34 cellular contexts compared by ENCODE assay signal in genomic region chr1:239297910-239298309, GRCh38.
DNase-seq lines count a peak whose midpoint lies in the region; ATAC-seq, FAIRE-seq and TF ChIP-seq lines count a peak whose summit lies in the region.
"Had no signal": no experiment of that assay in that cellular context is flagged by ENCODE, and none has a peak within 500 bp of the region (broad histone marks: within the 10 kb centered on the region; RNA-seq: fewer than 3 reads in every experiment).

No MANE protein-coding gene starts in this region.

- H3K36me3 ChIP-seq in HEK293 (ENCODE audit: control insufficient read depth in 2 of 2, insufficient read depth in 1 of 2, low read length in 2 of 2): no peaks in the 10 kb centered on the region
- no peaks in the 10 kb centered on the region for H3K36me3 ChIP-seq in neural progenitor cell
- H3K36me3 ChIP-seq: BE2C; BLaER1; BLaER1 treated with 17β-estradiol and CSF1 and Interleukin-3, amounts not matched to agents 10 nM and 100 nM had no signal

- no peaks in the 10 kb centered on the region for H3F3A ChIP-seq in neural progenitor cell (ENCODE audit: low read depth)

- H3K4me3 Mint-ChIP-seq in WTC11: no peak overlapping the region
- no peak overlapping the region for H3K4me3 Mint-ChIP-seq in neural progenitor cell
- H3K4me3 Mint-ChIP-seq: B cell; CD14-positive monocyte; CD4-positive, alpha-beta memory T cell; CD4-positive, alpha-beta T cell; CD4-positive, CD25-positive, alpha-beta regulatory T cell; CD8-positive, alpha-beta memory T cell; CD8-positive, alpha-beta T cell had no signal

- no peak overlapping the region for H2AFZ ChIP-seq in neural progenitor cell (replicated peaks)

- H3K4me2 ChIP-seq in A549 (no peak overlapping the region), neural progenitor cell (no peak overlapping the region)
- H3K4me2 ChIP-seq: BLaER1; BLaER1 treated with 17β-estradiol and CSF1 and Interleukin-3, amounts not matched to agents 10 nM and 100 nM had no signal

- TF ChIP-seq POLR2A in A549 (IDR thresholded peaks at IDR 0.05; ENCODE audit: low read length): no peak

- H3K4me1 ChIP-seq in A549: no peaks in the 10 kb centered on the region
- 0 out of 2 replicates have a peak, but pooled peaks cover 3% of the 10 kb centered on the region for H3K4me1 ChIP-seq in HEK293 (ENCODE audit: control insufficient read depth, insufficient read depth, low read length)
- H3K4me1 ChIP-seq in neural progenitor cell: no peaks in the 10 kb centered on the region
- H3K4me1 ChIP-seq: BLaER1; BLaER1 treated with 17β-estradiol and CSF1 and Interleukin-3, amounts not matched to agents 10 nM and 100 nM; Caco-2 had no signal

- H3K27ac Mint-ChIP-seq in WTC11: no peak overlapping the region
- H3K27ac Mint-ChIP-seq in neural progenitor cell: no peak overlapping the region
- H3K27ac Mint-ChIP-seq: B cell; CD14-positive monocyte; CD4-positive, alpha-beta memory T cell; CD4-positive, alpha-beta T cell; CD8-positive, alpha-beta memory T cell; CD8-positive, alpha-beta T cell had no signal

- H3K27me3 Mint-ChIP-seq in WTC11 (ENCODE audit: low read depth): no peaks in the 10 kb centered on the region
- peaks cover 2% of the 10 kb centered on the region for H3K27me3 Mint-ChIP-seq in neural progenitor cell (ENCODE audit: insufficient read depth, low read depth)
- H3K27me3 Mint-ChIP-seq: B cell; CD4-positive, CD25-positive, alpha-beta regulatory T cell had no signal

- no peak for FAIRE-seq in A549 (lab: Jason Lieb, UNC)
- FAIRE-seq: A204.1, D721Med had no signal

- WGBS in A549 (ENCODE audit: missing lambda C conversion rate): 33% methylated on average over 7 of the region's 7 CpGs

- no peak for TF ChIP-seq RAD21 in A549 (conservative IDR thresholded peaks at IDR 0.05 in 1 of 2, IDR thresholded peaks at IDR 0.05 in 1 of 2)

- DNase-seq in A549 (ENCODE audit: low read depth in 1 of 2, low spot score in 1 of 2): no peak
- DNase-seq in WTC11 (ENCODE audit: low spot score): no peak
- DNase-seq in stimulated activated naive CD4-positive, alpha-beta T cell (lab: John Stamatoyannopoulos, UW): no peak
- DNase-seq in neural progenitor cell (ENCODE audit: low spot score): no peak
- DNase-seq: 8988T; ACHN; AML-193; BE2C; C1 segment of cervical spinal cord; Caco-2; Calu3; CD4-positive, alpha-beta memory T cell; CD4-positive, alpha-beta T cell; CD4-positive, CD25-positive, alpha-beta regulatory T cell; CD8-positive, alpha-beta memory T cell; CD8-positive, alpha-beta T cell; COR-L47; DMS 273 treated with DMSO at 0.1 percent for 48 hours; DMS153; DMS53; DMS79; DMS79 treated with DMSO at 0.1 percent for 48 hours; DND-41; EL had no signal

- no peak for ATAC-seq in A549
- no peak for ATAC-seq in WTC11
- ATAC-seq in HG02610 (IDR thresholded peaks at IDR 0.05; ENCODE audit: unreplicated experiment): no peak
- ATAC-seq: CD8-positive, alpha-beta T cell had no signal

- POLR2A ChIA-PET in A549 (lab: Yijun Ruan, JAX) (no interaction called here), HEK293 (lab: Yijun Ruan, JAX) (no interaction called here), WTC11 (lab: Charles Lee) (no interaction called here)

- no peak overlapping the region for H3K27ac ChIP-seq in A549
- no peak overlapping the region for H3K27ac ChIP-seq in HEK293 (ENCODE audit: extremely low read depth, low read depth, low read length)
- no peak overlapping the region for H3K27ac ChIP-seq in neural progenitor cell
- H3K27ac ChIP-seq: 22Rv1; BLaER1; BLaER1 treated with 17β-estradiol and CSF1 and Interleukin-3, amounts not matched to agents 10 nM and 100 nM; C4-2B had no signal

- no peaks in the 10 kb centered on the region for H4K20me1 ChIP-seq in neural progenitor cell (ENCODE audit: low read depth)
- H4K20me1 ChIP-seq: BLaER1; BLaER1 treated with 17β-estradiol and CSF1 and Interleukin-3, amounts not matched to agents 10 nM and 100 nM had no signal

- H3K9me3 Mint-ChIP-seq in WTC11: no peaks in the 10 kb centered on the region
- no peaks in the 10 kb centered on the region for H3K9me3 Mint-ChIP-seq in neural progenitor cell
- H3K9me3 Mint-ChIP-seq: CD4-positive, alpha-beta T cell; CD8-positive, alpha-beta T cell had no signal

- H3K36me3 Mint-ChIP-seq in WTC11: no peaks in the 10 kb centered on the region
- no peaks in the 10 kb centered on the region for H3K36me3 Mint-ChIP-seq in neural progenitor cell
- H3K36me3 Mint-ChIP-seq: CD14-positive monocyte; CD4-positive, alpha-beta memory T cell; CD4-positive, CD25-positive, alpha-beta regulatory T cell; CD8-positive, alpha-beta memory T cell; CD8-positive, alpha-beta T cell had no signal

- H3K9me3 ChIP-seq in A549: no peaks in the 10 kb centered on the region
- H3K9me3 ChIP-seq in HEK293 (ENCODE audit: control insufficient read depth, insufficient read depth, low read depth, low read length): no peaks in the 10 kb centered on the region
- no peaks in the 10 kb centered on the region for H3K9me3 ChIP-seq in neural progenitor cell (ENCODE audit: low read depth)
- H3K9me3 ChIP-seq: BE2C; BLaER1; BLaER1 treated with 17β-estradiol and CSF1 and Interleukin-3, amounts not matched to agents 10 nM and 100 nM; Caco-2 had no signal

- no peak for TF ChIP-seq CTCF in A549 (IDR thresholded peaks at IDR 0.05)
- TF ChIP-seq CTCF in HEK293 (tag by site-specific recombination; IDR thresholded peaks at IDR 0.05): no peak
- TF ChIP-seq CTCF in WTC11 (IDR thresholded peaks at IDR 0.05): no peak
- no peak for TF ChIP-seq CTCF in neural progenitor cell (IDR thresholded peaks at IDR 0.05)

- no peaks in the 10 kb centered on the region for H3K79me2 ChIP-seq in neural progenitor cell (ENCODE audit: low read depth)

- H3K4me3 ChIP-seq in A549 (no peak overlapping the region), HEK293 (ENCODE audit: low read depth, low read length) (no peak overlapping the region), neural progenitor cell (no peak overlapping the region)
- H3K4me3 ChIP-seq: BLaER1; BLaER1 treated with 17β-estradiol and CSF1 and Interleukin-3, amounts not matched to agents 10 nM and 100 nM had no signal

- CTCF ChIA-PET in A549 (lab: Yijun Ruan, JAX) (interaction anchor here (0.6 kb wide), 1 partner anchor 131 kb away, joined by 3 read pairs; no protein-coding TSS in a partner anchor), HEK293 (lab: Yijun Ruan, JAX) (no interaction called here), WTC11 (lab: Charles Lee) (no interaction called here)

- H3K4me1 Mint-ChIP-seq in WTC11 (peaks cover 11% of the 10 kb centered on the region), neural progenitor cell (no peaks in the 10 kb centered on the region)
- H3K4me1 Mint-ChIP-seq: B cell; CD14-positive monocyte; CD4-positive, alpha-beta memory T cell; CD4-positive, CD25-positive, alpha-beta regulatory T cell; CD8-positive, alpha-beta memory T cell had no signal

- TF ChIP-seq EP300 in A549 (IDR thresholded peaks at IDR 0.05): no peak

- H3K27me3 ChIP-seq in neural progenitor cell: no peaks in the 10 kb centered on the region
- H3K27me3 ChIP-seq: BE2C; BLaER1; BLaER1 treated with 17β-estradiol and CSF1 and Interleukin-3, amounts not matched to agents 10 nM and 100 nM had no signal

- H3K9ac ChIP-seq in neural progenitor cell: no peak overlapping the region
- H3K9ac ChIP-seq: BLaER1; BLaER1 treated with 17β-estradiol and CSF1 and Interleukin-3, amounts not matched to agents 10 nM and 100 nM had no signal

TF ChIP-seq in A549, 52 proteins besides CTCF, POLR2A, EP300 and RAD21:
- TF ChIP-seq NFE2L2 (conservative IDR thresholded peaks at IDR 0.05; ENCODE audit: low read length) (no peak), ZC3H11A (IDR thresholded peaks at IDR 0.05) (peak; percentile 40)

TF ChIP-seq in HEK293, 187 proteins besides CTCF, POLR2A, EP300 and RAD21 (continues in another document):
- TF ChIP-seq ZNF214 (tag by site-specific recombination; IDR thresholded peaks at IDR 0.05; ENCODE audit: borderline replicate concordance) (no peak), ZNF692 (tag by site-specific recombination; IDR thresholded peaks at IDR 0.05) (no peak)

TF ChIP-seq in WTC11, 78 proteins besides CTCF, POLR2A, EP300 and RAD21:
- TF ChIP-seq ZNF423 (CRISPR knock-in tag; IDR thresholded peaks at IDR 0.05) (no peak), HMGA2 (CRISPR knock-in tag; IDR thresholded peaks at IDR 0.05) (peak; percentile 65)
